In genomic region chr6:159117031-159117430, GRCh38 we compare ENCODE assay signal across 9 cellular contexts. TPM values are rescaled to one million over a fixed set of nuclear protein-coding genes. Genes with fewer than 3 reads are reported as not detected.
DNase-seq lines count a peak whose midpoint lies in the region; TF ChIP-seq lines count a peak whose summit lies in the region.
"Had no signal": no experiment of that assay in that cellular context is flagged by ENCODE, and none has a peak within 500 bp of the region (broad histone marks: within the 10 kb centered on the region; RNA-seq: fewer than 3 reads in every experiment).

No MANE protein-coding gene starts in this region.

- DNase-seq in AG10803 (ENCODE audit: low read depth) (peak; percentile 82), M059J (ENCODE audit: low read depth) (peak; percentile 46), cardiac fibroblast (ENCODE audit: low read depth in 2 of 2) (peak; percentile 27 to 51), H4 (ENCODE audit: low spot score) (no peak), NCI-H1092 treated with DMSO at 0.1 percent for 48 hours (lab: John Stamatoyannopoulos, UW) (no peak), colonic mucosa (no peak)
- no peak for DNase-seq in stimulated activated CD4-positive, alpha-beta T cell treated with anti-CD3 and anti-CD28 coated beads, Interleukin-1b, Interleukin-23, amount 100 ng/mL, for 48 hours
- DNase-seq: T-helper 17 cell had no signal

- TF ChIP-seq CTCF in AG10803 (conservative IDR thresholded peaks at IDR 0.05; ENCODE audit: low read length) = no peak
- no peak for TF ChIP-seq CTCF in cardiac fibroblast (IDR thresholded peaks at IDR 0.05; ENCODE audit: low read depth, low read length)
- no peak for TF ChIP-seq CTCF in colonic mucosa (IDR thresholded peaks at IDR 0.05)

- intact Hi-C loops in colonic mucosa (cut with DNase I) = no loop called here

- H3K27me3 ChIP-seq in layer of hippocampus (ENCODE audit: control insufficient read depth, insufficient read depth, low read length) (no peaks in the 10 kb centered on the region), colonic mucosa (no peaks in the 10 kb centered on the region)

- H3K27ac ChIP-seq in layer of hippocampus (ENCODE audit: low read depth, low read length) (peak overlapping the region; percentile 27), colonic mucosa (no peak overlapping the region)

- no peaks in the 10 kb centered on the region for H3K36me3 ChIP-seq in colonic mucosa

- no peaks in the 10 kb centered on the region for H3K4me1 ChIP-seq in colonic mucosa

- no peak overlapping the region for H3K9ac ChIP-seq in colonic mucosa (ENCODE audit: low read depth in 2 of 2, low read length in 2 of 2)

- no peak overlapping the region for H3K4me3 ChIP-seq in AG10803 (ENCODE audit: low read length)
- H3K4me3 ChIP-seq in cardiac fibroblast (replicated peaks in 1 of 2; ENCODE audit: low read depth in 2 of 2, low read length in 2 of 2) = no peak overlapping the region
- no peak overlapping the region for H3K4me3 ChIP-seq in colonic mucosa

- H3K9me3 ChIP-seq in colonic mucosa = no peaks in the 10 kb centered on the region

RNA-seq across cellular contexts. Expression of gene FNDC1, which starts 52.2 kb away (rescaled TPM):
- not detected in 2 replicates for total RNA-seq in M059J (2014; rRNA removed; shearing (Covaris generic))
- 0.04 and 0.31 TPM in 2 replicates for total RNA-seq in H4 (2014; rRNA removed; shearing (Covaris generic))
- total RNA-seq in colonic mucosa = 1 to 10 TPM in 1 of 2 donors, under 1 TPM in 1; 0.05 to 1.1 TPM
- total RNA-seq: T-helper 17 cell had no signal

Comparison
In these comparisons a context has a peak if more than half of its experiments do, and no peak if none do; other contexts are left out.
1. DNase-seq: peak in AG10803 (single experiment), M059J (single experiment) and cardiac fibroblast (2 of 2); none in stimulated activated CD4-positive, alpha-beta T cell treated with anti-CD3 and anti-CD28 coated beads, Interleukin-1b, Interleukin-23, amount 100 ng/mL, for 48 hours (single experiment), H4 (single experiment), NCI-H1092 treated with DMSO at 0.1 percent for 48 hours (single experiment) and colonic mucosa (single experiment).